In genomic region chr17:27793168-27793905, GRCh38 we compare ENCODE assay signal across 8 cellular contexts. TPM values are rescaled to one million over a fixed set of nuclear protein-coding genes. Genes with fewer than 3 reads are reported as not detected.
DNase-seq lines count a peak whose midpoint lies in the region; ATAC-seq and TF ChIP-seq lines count a peak whose summit lies in the region.

No MANE protein-coding gene starts in this region.

- H3K4me1 ChIP-seq in mucosa of descending colon (ENCODE audit: low read depth) = peaks cover 18% of the 10 kb centered on the region

- H3K4me3 ChIP-seq in dorsolateral prefrontal cortex = peak overlapping the region; percentile 33 to 71 (median 57)
- H3K4me3 ChIP-seq in mucosa of descending colon = no peak overlapping the region

- H3K27ac ChIP-seq in dorsolateral prefrontal cortex = peak overlapping the region in 5 of 59 donors; percentile 2 to 53 (median 27)

- ATAC-seq in mucosa of descending colon (peak; percentile 31), HG03571 (IDR thresholded peaks at IDR 0.05; ENCODE audit: unreplicated experiment) (no peak), GM21515 (IDR thresholded peaks at IDR 0.05; ENCODE audit: unreplicated experiment) (no peak), HG02852 (IDR thresholded peaks at IDR 0.05; ENCODE audit: unreplicated experiment) (no peak)

- no peaks in the 10 kb centered on the region for H3K9me3 ChIP-seq in mucosa of descending colon

- peak in 4 of 56 donors; percentile 8 to 19 (median 12) for TF ChIP-seq CTCF in dorsolateral prefrontal cortex (IDR thresholded peaks at IDR 0.05 in 54 of 56, conservative IDR thresholded peaks at IDR 0.05 in 2 of 56; ENCODE audit: low read depth in 1 of 56, partially characterized antibody in 56 of 56)
- TF ChIP-seq CTCF in mucosa of descending colon (IDR thresholded peaks at IDR 0.05) = no peak

- DNase-seq in AG08396 (ENCODE audit: low spot score) (peak; percentile 32), HuH-7 (ENCODE audit: low spot score) (peak; percentile 43), dorsolateral prefrontal cortex (peak in 5 of 10 donors; percentile 22 to 76 (median 37)), mucosa of descending colon (peak in 2 of 3 donors; percentile 47 to 58), NOMO-1 (lab: John Stamatoyannopoulos, UW; ENCODE audit: unreplicated experiment in 2 of 2) (no peak)

- no peaks in the 10 kb centered on the region for H3K36me3 ChIP-seq in mucosa of descending colon (ENCODE audit: low read depth)

- H3K27me3 ChIP-seq in dorsolateral prefrontal cortex = peaks cover 0 to 4% (median 0%) of the 10 kb centered on the region in 45 donors

- intact Hi-C loops in dorsolateral prefrontal cortex (cut with DNase I) (no loop called here), mucosa of descending colon (cut with DNase I, micrococcal nuclease) (no loop called here)

RNA-seq across cellular contexts. Expression of gene NOS2, which starts 7.0 kb away (rescaled TPM):
- 10 to 100 TPM in 1 of 120 experiments, 1 to 10 TPM in 119; 1.4 to 12.0 (median 5.1) TPM for total RNA-seq in dorsolateral prefrontal cortex
- total RNA-seq in mucosa of descending colon = 10 to 100 TPM; 10.5 to 67.1 (median 11.0) TPM

Comparison
In these comparisons a context has a peak if more than half of its experiments do, and no peak if none do; other contexts are left out.
1. DNase-seq: peak in AG08396 (single experiment), HuH-7 (single experiment) and mucosa of descending colon (2 of 3); none in NOMO-1 (0 of 2).